Comparison of ENCODE assay signal across 14 cellular contexts in the genomic region with DNA sequence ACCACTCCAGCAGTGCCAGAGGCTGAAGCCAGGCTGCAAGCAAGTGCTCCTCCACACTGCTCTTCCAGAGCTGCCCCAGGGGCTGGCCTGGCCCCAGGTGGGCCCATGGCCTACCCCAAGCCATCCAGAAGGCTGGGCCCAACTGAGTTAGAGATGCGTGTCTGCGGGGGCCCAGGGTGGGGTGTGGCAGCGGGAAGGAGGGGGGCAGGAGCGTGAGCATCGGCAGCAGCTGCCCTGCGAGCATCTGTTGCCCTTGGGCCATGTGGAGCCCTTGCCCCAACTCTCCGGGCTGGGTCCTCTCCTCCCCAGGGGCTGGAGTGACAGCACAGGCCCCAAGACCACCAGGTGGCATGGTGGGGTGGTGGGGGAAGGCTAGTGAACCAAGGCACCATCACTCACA.
"Had no signal": no experiment of that assay in that cellular context is flagged by ENCODE, and none has a peak within 500 bp of the region (broad histone marks: within the 10 kb centered on the region; RNA-seq: fewer than 3 reads in every experiment).

No MANE protein-coding gene starts in this region.

- H3K9me3 ChIP-seq: left lung, ovary, vagina had no signal

- H3K27ac ChIP-seq: left lung, ovary, vagina had no signal

- H3K36me3 ChIP-seq: ovary had no signal

- FAIRE-seq: TTC549 had no signal

- H3K4me3 ChIP-seq: left lung, ovary, vagina had no signal

- ATAC-seq: effector memory CD8-positive, alpha-beta T cell; left lung had no signal

- H3K27me3 ChIP-seq: left lung, ovary, vagina had no signal

- DNase-seq: activated B cell treated with CpG ODN at 0.5 μM for 24 hours; activated CD4-positive, alpha-beta T cell treated with anti-CD3 and anti-CD28 coated beads, Interleukin-2, amount 10 ng/mL, durations not matched to agents 24 days and 14 days; activated naive CD4-positive, alpha-beta T cell treated with Interleukin-2 at 50 U/mL for 16 hours; central memory CD4-positive, alpha-beta T cell; cortex of kidney; effector memory CD8-positive, alpha-beta T cell; erythroblast; left lung; nephron progenitor cell; stimulated activated CD4-positive, alpha-beta T cell treated with anti-CD3 and anti-CD28 coated beads, Interleukin-4, amount 100 ng/mL, for 24 hours; T-helper 2 cell had no signal
